Comparison of ENCODE assay signal across 20 cellular contexts in the genomic region with DNA sequence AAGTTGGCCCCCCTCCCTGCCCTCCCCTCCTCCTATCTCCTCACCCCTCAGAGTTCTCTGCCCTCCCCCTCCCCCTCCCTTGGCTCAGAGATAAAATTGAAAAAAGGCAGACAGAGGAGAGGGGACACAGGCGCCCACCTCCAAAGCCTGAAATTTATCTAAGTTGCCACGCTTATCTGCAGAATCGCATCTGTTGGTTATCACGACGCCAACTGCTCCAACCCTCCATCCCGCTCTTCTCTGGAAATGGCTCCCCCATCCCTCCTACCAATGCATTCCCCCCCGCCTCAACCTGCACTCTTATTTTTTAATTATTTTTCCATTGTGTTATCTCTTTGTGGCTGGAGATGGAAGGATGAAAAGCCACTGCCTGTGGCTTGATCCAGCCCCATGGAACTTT.
DNase-seq lines count a peak whose midpoint lies in the region.
"Had no signal": no experiment of that assay in that cellular context is flagged by ENCODE, and none has a peak within 500 bp of the region (broad histone marks: within the 10 kb centered on the region; RNA-seq: fewer than 3 reads in every experiment).

No MANE protein-coding gene starts in this region.

- H3K4me1 ChIP-seq in mesendoderm (ENCODE audit: control insufficient read depth, low read depth, low read length) (no peaks in the 10 kb centered on the region), neuronal stem cell (ENCODE audit: control insufficient read depth in 2 of 2, insufficient read depth in 1 of 2, low read depth in 1 of 2, low read length in 2 of 2) (no peaks in the 10 kb centered on the region)
- H3K4me1 ChIP-seq: BE2C, BLaER1 had no signal

- peak overlapping the region; percentile 47 for H3K14ac ChIP-seq in neuronal stem cell (ENCODE audit: low read length)

- WGBS in mesendoderm (ENCODE audit: extremely low coverage, insufficient coverage, low lambda C conversion rate) = no CpG with 5 or more reads among the region's 7 CpGs
- no CpG with 5 or more reads among the region's 7 CpGs for WGBS in neuronal stem cell (ENCODE audit: extremely low coverage in 2 of 2, insufficient read length in 2 of 2, insufficient replicate concordance in 1 of 2), 2 donors

- H4K8ac ChIP-seq in mesendoderm (ENCODE audit: low read depth, low read length) (no peak overlapping the region), neuronal stem cell (ENCODE audit: low read depth, low read length) (no peak overlapping the region)

- H3K27me3 ChIP-seq in mesendoderm (ENCODE audit: insufficient read depth, low read length, poor library complexity) (no peaks in the 10 kb centered on the region), neuronal stem cell (ENCODE audit: control insufficient read depth in 3 of 3, insufficient read depth in 3 of 3, low read depth in 1 of 3, low read length in 3 of 3) (peaks cover 0 to 17% (median 0%) of the 10 kb centered on the region in 3 experiments)
- H3K27me3 ChIP-seq: BE2C, BLaER1 had no signal

- no peak overlapping the region for H4K5ac ChIP-seq in mesendoderm (ENCODE audit: low read length)

- H3K79me2 ChIP-seq in mesendoderm (ENCODE audit: control insufficient read depth, insufficient read depth, low read length) = no peaks in the 10 kb centered on the region

- H3K36me3 ChIP-seq in mesendoderm (ENCODE audit: control insufficient read depth, insufficient read depth, low read length) (no peaks in the 10 kb centered on the region), neuronal stem cell (replicated peaks in 1 of 2; ENCODE audit: control insufficient read depth in 2 of 2, insufficient read depth in 2 of 2, low read length in 2 of 2) (no peaks in the 10 kb centered on the region)
- H3K36me3 ChIP-seq: BE2C, BLaER1 had no signal

- H3K79me1 ChIP-seq in mesendoderm (ENCODE audit: low read length) = no peaks in the 10 kb centered on the region
- H3K79me1 ChIP-seq in neuronal stem cell (ENCODE audit: low read depth, low read length) = no peaks in the 10 kb centered on the region

- no peak overlapping the region for H2AFZ ChIP-seq in neuronal stem cell (ENCODE audit: low read length)

- no peak overlapping the region for H2BK120ac ChIP-seq in mesendoderm (ENCODE audit: low read depth, low read length)
- H2BK120ac ChIP-seq in neuronal stem cell (ENCODE audit: low read depth, low read length) = no peak overlapping the region

- H3K56ac ChIP-seq in mesendoderm (ENCODE audit: low read length) = no peak overlapping the region

- H4K91ac ChIP-seq in neuronal stem cell (ENCODE audit: low read depth, low read length, poor library complexity) = no peak overlapping the region

- H3K18ac ChIP-seq in mesendoderm (ENCODE audit: low read length) (no peak overlapping the region), neuronal stem cell (ENCODE audit: low read length) (no peak overlapping the region)

- H3K9ac ChIP-seq in mesendoderm (ENCODE audit: low read length) (no peak overlapping the region), neuronal stem cell (ENCODE audit: low read depth, low read length, poor library complexity) (no peak overlapping the region)
- H3K9ac ChIP-seq: BLaER1 had no signal

- no peak overlapping the region for H3K23ac ChIP-seq in mesendoderm (ENCODE audit: low read length)
- H3K23ac ChIP-seq in neuronal stem cell (ENCODE audit: low read depth, low read length, poor library complexity) = no peak overlapping the region

- H2BK12ac ChIP-seq in neuronal stem cell (ENCODE audit: low read length) = no peak overlapping the region

- DNase-seq in SK-N-DZ (ENCODE audit: low spot score) (peak; percentile 94), mesendoderm (peak; percentile 26), neuronal stem cell (ENCODE audit: low spot score) (no peak), EL (no peak), HT-29 (ENCODE audit: low spot score) (no peak)
- DNase-seq: 8988T; ACHN; BE2C; C1 segment of cervical spinal cord; CD4-positive, alpha-beta memory T cell; CD4-positive, CD25-positive, alpha-beta regulatory T cell; CD8-positive, alpha-beta memory T cell; COR-L47; DMS 273 treated with DMSO at 0.1 percent for 48 hours; DMS153; DMS53; DMS79; DND-41; GF-D8 had no signal

- H3K4me2 ChIP-seq in mesendoderm (ENCODE audit: low read length) (no peak overlapping the region), neuronal stem cell (ENCODE audit: insufficient read depth, low read length, poor library complexity, severe bottlenecking) (no peak overlapping the region)
- H3K4me2 ChIP-seq: BLaER1 had no signal

- H3K27ac ChIP-seq in mesendoderm (ENCODE audit: low read depth, low read length) (no peak overlapping the region), neuronal stem cell (replicated peaks; ENCODE audit: low read length) (no peak overlapping the region)
- H3K27ac ChIP-seq: BLaER1 had no signal

- H2AK5ac ChIP-seq in mesendoderm (ENCODE audit: low read length) = no peak overlapping the region
- no peak overlapping the region for H2AK5ac ChIP-seq in neuronal stem cell (ENCODE audit: low read depth, low read length)

- H2BK5ac ChIP-seq in mesendoderm (ENCODE audit: low read length) = no peak overlapping the region
- H2BK5ac ChIP-seq in neuronal stem cell (ENCODE audit: low read length) = no peak overlapping the region

- H3K4ac ChIP-seq in mesendoderm (ENCODE audit: low read depth, low read length) (no peak overlapping the region), neuronal stem cell (ENCODE audit: low read length) (no peak overlapping the region)

- H3K9me3 ChIP-seq in neuronal stem cell (replicated peaks in 1 of 2; ENCODE audit: control insufficient read depth in 2 of 2, insufficient read depth in 1 of 2, low read depth in 1 of 2, low read length in 2 of 2) = no peaks in the 10 kb centered on the region
- H3K9me3 ChIP-seq: BE2C, BLaER1 had no signal

- H3K4me3 ChIP-seq in mesendoderm (ENCODE audit: low read length) (no peak overlapping the region), neuronal stem cell (ENCODE audit: low read length in 2 of 2) (no peak overlapping the region)
- H3K4me3 ChIP-seq: BLaER1 had no signal

- H2BK15ac ChIP-seq in mesendoderm (replicated peaks; ENCODE audit: low read depth) (no peak overlapping the region), neuronal stem cell (ENCODE audit: low read length) (no peak overlapping the region)

Comparison
In these comparisons a context has a peak if more than half of its experiments do, and no peak if none do; other contexts are left out.
1. DNase-seq: peak in SK-N-DZ (single experiment) and mesendoderm (single experiment); none in neuronal stem cell (single experiment), EL (single experiment) and HT-29 (single experiment).